ENCODE assay signal across 23 cellular contexts in the genomic region with DNA sequence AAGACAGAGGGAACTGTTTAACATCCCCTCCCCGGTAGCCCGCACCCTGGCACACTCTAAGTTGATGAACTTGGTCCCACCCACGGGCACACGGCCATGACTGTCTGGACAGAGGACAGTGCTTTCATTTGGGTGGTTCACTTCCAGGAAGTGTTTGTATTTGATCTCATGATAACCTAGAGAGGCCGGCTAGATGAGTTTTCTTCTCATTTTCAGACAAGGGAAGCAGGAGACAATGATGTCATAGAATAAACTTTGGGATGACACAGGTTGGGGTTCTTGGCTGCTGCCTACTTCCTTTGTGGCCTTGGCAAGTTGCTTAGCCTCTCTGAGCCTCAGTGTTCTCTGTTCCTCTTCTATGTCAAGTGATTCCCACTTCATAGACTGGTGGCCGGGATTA. TPM values are rescaled to one million over a fixed set of nuclear protein-coding genes. Genes with fewer than 3 reads are reported as not detected.
DNase-seq lines count a peak whose midpoint lies in the region; ATAC-seq and TF ChIP-seq lines count a peak whose summit lies in the region.
"Had no signal": no experiment of that assay in that cellular context is flagged by ENCODE, and none has a peak within 500 bp of the region (broad histone marks: within the 10 kb centered on the region; RNA-seq: fewer than 3 reads in every experiment).

No MANE protein-coding gene starts in this region.

- H3K27ac ChIP-seq in colonic mucosa (no peak overlapping the region), right lobe of liver (peak overlapping the region in 1 of 3 donors; percentile 4)
- H3K27ac ChIP-seq: dorsolateral prefrontal cortex, esophagus muscularis mucosa, testis had no signal

- H3K9ac ChIP-seq in colonic mucosa (ENCODE audit: low read depth in 2 of 2, low read length in 2 of 2): no peak overlapping the region

- H3K9me3 ChIP-seq in colonic mucosa (no peaks in the 10 kb centered on the region), right lobe of liver (no peaks in the 10 kb centered on the region), MG63 (no peaks in the 10 kb centered on the region)
- H3K9me3 ChIP-seq: esophagus muscularis mucosa, testis had no signal

- peak; percentile 90 to 96 (median 94) for ATAC-seq in right lobe of liver
- no peak for ATAC-seq in HG03097 (IDR thresholded peaks at IDR 0.05; ENCODE audit: low FRiP score, unreplicated experiment)
- ATAC-seq: activated naive CD8-positive, alpha-beta T cell treated with anti-CD3 and anti-CD28 coated beads, Interleukin-2, amount 50 U/mL, for 24 hours; GM12878; HCT116 had no signal

- H3K4me1 ChIP-seq in colonic mucosa: no peaks in the 10 kb centered on the region
- peaks cover 0 to 8% (median 4%) of the 10 kb centered on the region in 4 donors for H3K4me1 ChIP-seq in right lobe of liver
- H3K4me1 ChIP-seq: esophagus muscularis mucosa, testis had no signal

- no peak for TF ChIP-seq CTCF in colonic mucosa (IDR thresholded peaks at IDR 0.05)
- no peak for TF ChIP-seq CTCF in right lobe of liver (IDR thresholded peaks at IDR 0.05)
- no peak for TF ChIP-seq CTCF in HFFc6 (IDR thresholded peaks at IDR 0.05)

- intact Hi-C loops in colonic mucosa (cut with DNase I) (no loop called here), right lobe of liver (cut with DNase I) (no loop called here)

- no peak overlapping the region for H3K27ac Mint-ChIP-seq in HFFc6
- H3K27ac Mint-ChIP-seq: activated naive CD8-positive, alpha-beta T cell treated with anti-CD3 and anti-CD28 coated beads, Interleukin-2, amount 50 U/mL, for 24 hours; nephron progenitor cell; progenitor cell of endocrine pancreas; WTC11 had no signal

- WGBS in right lobe of liver (ENCODE audit: insufficient coverage, low coverage, low lambda C conversion rate, missing lambda C conversion rate): 35% methylated on average over 4 of the region's 6 CpGs

- H3K4me3 Mint-ChIP-seq in HFFc6: no peak overlapping the region
- H3K4me3 Mint-ChIP-seq: activated naive CD8-positive, alpha-beta T cell treated with anti-CD3 and anti-CD28 coated beads, Interleukin-2, amount 50 U/mL, for 24 hours; nephron progenitor cell; WTC11 had no signal

- no peaks in the 10 kb centered on the region for H3K4me1 Mint-ChIP-seq in HFFc6 (ENCODE audit: low read depth)
- H3K4me1 Mint-ChIP-seq: activated naive CD8-positive, alpha-beta T cell treated with anti-CD3 and anti-CD28 coated beads, Interleukin-2, amount 50 U/mL, for 24 hours had no signal

- no peak for TF ChIP-seq POLR2A in right lobe of liver (IDR thresholded peaks at IDR 0.05)

- peaks cover 18% of the 10 kb centered on the region for H3K27me3 Mint-ChIP-seq in HFFc6 (ENCODE audit: insufficient read depth)

- H3K36me3 Mint-ChIP-seq in HFFc6 (ENCODE audit: low read depth): no peaks in the 10 kb centered on the region
- H3K36me3 Mint-ChIP-seq: WTC11 had no signal

- H3K4me3 ChIP-seq in colonic mucosa (no peak overlapping the region), right lobe of liver (no peak overlapping the region), MG63 (no peak overlapping the region)
- H3K4me3 ChIP-seq: dorsolateral prefrontal cortex, esophagus muscularis mucosa, GM12878, testis had no signal

- H3K36me3 ChIP-seq in colonic mucosa (no peaks in the 10 kb centered on the region), right lobe of liver (no peaks in the 10 kb centered on the region), MG63 (no peaks in the 10 kb centered on the region)
- H3K36me3 ChIP-seq: esophagus muscularis mucosa had no signal

- H3K27me3 ChIP-seq in colonic mucosa (no peaks in the 10 kb centered on the region), right lobe of liver (no peaks in the 10 kb centered on the region), MG63 (no peaks in the 10 kb centered on the region)
- H3K27me3 ChIP-seq: dorsolateral prefrontal cortex, esophagus muscularis mucosa, testis had no signal

- H3K9me3 Mint-ChIP-seq in HFFc6: no peaks in the 10 kb centered on the region
- H3K9me3 Mint-ChIP-seq: activated naive CD8-positive, alpha-beta T cell treated with anti-CD3 and anti-CD28 coated beads, Interleukin-2, amount 50 U/mL, for 24 hours had no signal

- DNase-seq in DMS53 treated with DMSO at 0.1 percent for 48 hours (lab: John Stamatoyannopoulos, UW; ENCODE audit: unreplicated experiment) (peak; percentile 12), HT-29 (ENCODE audit: low spot score) (peak; percentile 76), colonic mucosa (peak; percentile 49), right lobe of liver (peak; percentile 64 to 85 (median 82)), NCI-H1417 treated with DMSO at 0.1 percent for 48 hours (lab: John Stamatoyannopoulos, UW) (no peak), HFFc6 (no peak), MG63 (no peak)
- DNase-seq: activated naive CD8-positive, alpha-beta T cell treated with anti-CD3 and anti-CD28 coated beads, Interleukin-2, amount 50 U/mL, for 24 hours; Calu3; dorsolateral prefrontal cortex; GF-D8; glutamatergic neuron; mesendoderm; NCI-H187; nephron progenitor cell; T-helper 1 cell; testis had no signal

RNA-seq across cellular contexts. Expression of gene LYSMD4, which starts 16.1 kb away (rescaled TPM):
- 19.2 and 21.0 TPM in 2 replicates for total RNA-seq in HT-29 (2014; rRNA removed; shearing (Covaris generic))
- total RNA-seq in colonic mucosa: 1 to 10 TPM; 8.2 to 9.1 TPM
- total RNA-seq in right lobe of liver: 1 to 10 TPM; 2.8 to 7.0 (median 5.1) TPM
- 1 to 10 TPM; 3.4 to 5.3 (median 4.4) TPM for total RNA-seq in HFFc6 (2021; fragmentation: NEBNext Ultra II Directional; extraction: Animal tissue kit (Norgen Biotek cat#: 25700))
- 7.0 and 7.6 TPM in 2 replicates for total RNA-seq in MG63 (2014; rRNA removed; shearing (Covaris generic); ENCODE audit: low replicate concordance)

Comparison
In these comparisons a context has a peak if more than half of its experiments do, and no peak if none do; other contexts are left out.
1. DNase-seq: peak in DMS53 treated with DMSO at 0.1 percent for 48 hours (single experiment), HT-29 (single experiment), colonic mucosa (single experiment) and right lobe of liver (3 of 3); none in NCI-H1417 treated with DMSO at 0.1 percent for 48 hours (single experiment), HFFc6 (single experiment) and MG63 (single experiment).